Comparison of ENCODE assay signal across 1 cellular context in genomic region chrX:146278381-146278780, GRCh38.
TF ChIP-seq lines count a peak whose summit lies in the region.

No MANE protein-coding gene starts in this region.

TF ChIP-seq in GM23338, 12 proteins besides CTCF, POLR2A, EP300 and RAD21 (continued from another document):
- no peak for TF ChIP-seq ZNF462 (CRISPR knock-in tag; IDR thresholded peaks at IDR 0.05)
- no peak for TF ChIP-seq JUNB (IDR thresholded peaks at IDR 0.05; ENCODE audit: unreplicated experiment)
- no peak for TF ChIP-seq NANOG (IDR thresholded peaks at IDR 0.05; ENCODE audit: borderline replicate concordance)
- TF ChIP-seq REST (IDR thresholded peaks at IDR 0.05; ENCODE audit: unreplicated experiment): no peak
- no peak for TF ChIP-seq ZNF331 (CRISPR knock-in tag; IDR thresholded peaks at IDR 0.05; ENCODE audit: low read depth)
- TF ChIP-seq STAT1 (IDR thresholded peaks at IDR 0.05; ENCODE audit: unreplicated experiment): no peak
- TF ChIP-seq CREB1 (CRISPR knock-in tag; IDR thresholded peaks at IDR 0.05; ENCODE audit: low read depth): no peak
- no peak for TF ChIP-seq ETS1 (IDR thresholded peaks at IDR 0.05)
- TF ChIP-seq EZH2 (IDR thresholded peaks at IDR 0.05; ENCODE audit: low read depth, unreplicated experiment): no peak
- no peak for TF ChIP-seq ZNF114 (CRISPR knock-in tag; IDR thresholded peaks at IDR 0.05)
TF ChIP-seq in GM23338: peak in this region for 0.
